In genomic region chr1:240492832-240493440, GRCh38 we compare ENCODE assay signal across 12 cellular contexts.
A peak's percentile ranks its signal among the peaks of the same experiment; 100 is the strongest.
DNase-seq lines count a peak whose midpoint lies in the region; ATAC-seq, FAIRE-seq and TF ChIP-seq lines count a peak whose summit lies in the region.
"Had no signal": no experiment of that assay in that cellular context is flagged by ENCODE, and none has a peak within 500 bp of the region (broad histone marks: within the 10 kb centered on the region; RNA-seq: fewer than 3 reads in every experiment).

No MANE protein-coding gene starts in this region.

- TF ChIP-seq CTCF in 22Rv1 (IDR thresholded peaks at IDR 0.05) (peak; percentile 90), H9 (conservative IDR thresholded peaks at IDR 0.05) (peak; percentile 67), K562 (IDR thresholded peaks at IDR 0.05 in 2 of 3, conservative IDR thresholded peaks at IDR 0.05 in 1 of 3; ENCODE audit: insufficient read depth in 2 of 3, low read depth in 1 of 3, low read length in 3 of 3) (peak; percentile 19 to 36 (median 34); a peak in 2 of 6 replicates), kidney epithelial cell (IDR thresholded peaks at IDR 0.05; ENCODE audit: insufficient read depth, low read length, poor library complexity, severe bottlenecking) (peak; percentile 31), vagina (IDR thresholded peaks at IDR 0.05) (no peak)

- TSS peak; percentile 81 for BruUV-seq in K562 (replicated peaks; lab: Mats Ljungman, UMichigan)

- H3K9me3 Mint-ChIP-seq in H9 = no peaks in the 10 kb centered on the region

- H3K4me1 Mint-ChIP-seq in H9 = peaks cover 6 to 12% of the 10 kb centered on the region in 2 experiments

- peak; percentile 89 for ATAC-seq in K562
- ATAC-seq in GM21786 (IDR thresholded peaks at IDR 0.05; ENCODE audit: unreplicated experiment) = no peak

- H3K27ac ChIP-seq in 22Rv1 (no peak overlapping the region), H9 (ENCODE audit: insufficient read length, low read depth, low read length) (no peak overlapping the region), K562 (ENCODE audit: extremely low read depth, low read depth, low read length) (no peak overlapping the region), vagina (no peak overlapping the region), small intestine (ENCODE audit: low read depth in 1 of 2, low read length in 1 of 2) (no peak overlapping the region)
- H3K27ac ChIP-seq: epithelial cell of prostate, right lobe of liver, thoracic aorta had no signal

- no peak overlapping the region for H4K5ac ChIP-seq in H9 (ENCODE audit: insufficient read length, low read depth, low read length)

- H3K27me3 Mint-ChIP-seq in H9 (ENCODE audit: low read depth) = peaks cover 34% of the 10 kb centered on the region

- intact Hi-C loops in K562 (cut with micrococcal nuclease) = loop anchor here (2.0 kb wide), 1 partner anchor 38 kb away; no protein-coding TSS in a partner anchor
- intact Hi-C loops in vagina (cut with DNase I) = no loop called here

- peak overlapping the region; percentile 18 for H3K4me3 ChIP-seq in K562
- H3K4me3 ChIP-seq in kidney epithelial cell (ENCODE audit: low read depth, low read length) = peak overlapping the region; percentile 30
- no peak overlapping the region for H3K4me3 ChIP-seq in vagina
- no peak overlapping the region for H3K4me3 ChIP-seq in small intestine (ENCODE audit: low read depth in 1 of 2, low read length in 2 of 2)
- H3K4me3 ChIP-seq: right lobe of liver, thoracic aorta had no signal

- H2BK15ac ChIP-seq in H9 (ENCODE audit: low read depth, low read length) = no peak overlapping the region

- no peak overlapping the region for H2BK120ac ChIP-seq in H9 (ENCODE audit: low read depth, low read length, poor library complexity, severe bottlenecking)

- CTCF ChIA-PET in K562 (lab: Yijun Ruan, JAX; ENCODE audit: low intra/inter-chr PET ratio) = interaction anchor here (0.6 to 0.8 kb wide), 2 partner anchors 18 to 43 kb away, joined by 3 read pairs; no protein-coding TSS in a partner anchor

- TF ChIP-seq RAD21 in K562 (CRISPR knock-in tag; conservative IDR thresholded peaks at IDR 0.05 in 1 of 2, IDR thresholded peaks at IDR 0.05 in 1 of 2) = peak; percentile 32 to 36

- H3K14ac ChIP-seq in H9 (ENCODE audit: insufficient read depth, low read length) = no peak overlapping the region

- H3K23me2 ChIP-seq in H9 (ENCODE audit: insufficient read length, low read depth, low read length, poor library complexity, severe bottlenecking) = peaks cover 5% of the 10 kb centered on the region

- H3K18ac ChIP-seq in H9 (ENCODE audit: insufficient read length, low read depth, low read length) = no peak overlapping the region

- no peak overlapping the region for H3K23ac ChIP-seq in H9 (ENCODE audit: insufficient read length, low read depth, low read length)

- H3K36me3 ChIP-seq in K562 (ENCODE audit: control insufficient read depth, insufficient read depth, low read length) (no peaks in the 10 kb centered on the region), kidney epithelial cell (ENCODE audit: control insufficient read depth, insufficient read depth, low read length) (no peaks in the 10 kb centered on the region), vagina (no peaks in the 10 kb centered on the region), small intestine (ENCODE audit: control insufficient read depth in 2 of 2, insufficient read depth in 2 of 2, low read length in 2 of 2) (no peaks in the 10 kb centered on the region)
- H3K36me3 ChIP-seq: right lobe of liver, thoracic aorta had no signal

- no peak overlapping the region for H3K4me2 ChIP-seq in H9 (ENCODE audit: insufficient read depth, insufficient read length, low read length)
- H3K4me2 ChIP-seq in K562 (ENCODE audit: insufficient read depth, low read length) = peak overlapping the region; percentile 67

- FAIRE-seq in K562 (lab: Jason Lieb, UNC) (no peak), small intestine (lab: Jason Lieb, UNC) (no peak)

- H3T11ph ChIP-seq in H9 (ENCODE audit: low read length) = no peak overlapping the region

- in situ Hi-C loops in K562 (cut with MboI) = no loop called here

- no peaks in the 10 kb centered on the region; the same call in 1 of the 2 replicates for H3K27me3 ChIP-seq in H9 (ENCODE audit: insufficient read depth, low read length)
- H3K27me3 ChIP-seq in K562 (ENCODE audit: control insufficient read depth in 2 of 2, insufficient read depth in 2 of 2, low read length in 2 of 2) = no peaks in the 10 kb centered on the region
- H3K27me3 ChIP-seq in kidney epithelial cell (ENCODE audit: control insufficient read depth, insufficient read depth, low read length) = no peaks in the 10 kb centered on the region
- H3K27me3 ChIP-seq in vagina = no peaks in the 10 kb centered on the region
- H3K27me3 ChIP-seq in small intestine (ENCODE audit: control insufficient read depth in 2 of 2, insufficient read depth in 2 of 2, low read length in 2 of 2) = peaks cover 0 to 2% of the 10 kb centered on the region in 2 donors
- H3K27me3 ChIP-seq: right lobe of liver had no signal

- H2BK20ac ChIP-seq in H9 (ENCODE audit: low read depth, low read length, poor library complexity, severe bottlenecking) = no peak overlapping the region

- no peak overlapping the region for H4K91ac ChIP-seq in H9 (ENCODE audit: insufficient read length, low read depth, low read length)

- H3K79me2 ChIP-seq in H9 (ENCODE audit: insufficient read depth, low read length) = no peaks in the 10 kb centered on the region
- no peaks in the 10 kb centered on the region for H3K79me2 ChIP-seq in K562 (ENCODE audit: control insufficient read depth, insufficient read depth, low read length)

- H2AFZ ChIP-seq in H9 (ENCODE audit: low read length) (no peak overlapping the region), K562 (ENCODE audit: low read depth, low read length) (peak overlapping the region; percentile 63)

- H4K20me1 ChIP-seq in H9 (ENCODE audit: control insufficient read depth, insufficient read depth, insufficient read length) (no peaks in the 10 kb centered on the region), K562 (replicated peaks; ENCODE audit: control insufficient read depth, insufficient read depth, low read length) (no peaks in the 10 kb centered on the region)

- WGBS in H9 (ENCODE audit: extremely low coverage, insufficient read length, low lambda C conversion rate) = no CpG with 5 or more reads among the region's 52 CpGs
- 8% methylated on average over 52 of the region's 52 CpGs for WGBS in K562 (ENCODE audit: insufficient coverage, low coverage, missing lambda C conversion rate)
- 49 to 71% (median 52%) methylated on average over 51 to 52 of the region's 52 CpGs for WGBS in small intestine, 3 donors

- H3K79me1 ChIP-seq in H9 (ENCODE audit: insufficient read depth, low read depth, low read length, poor library complexity, severe bottlenecking) = no peaks in the 10 kb centered on the region

- peaks cover 4% of the 10 kb centered on the region; the same call in 1 of the 2 replicates for H3K4me1 ChIP-seq in H9 (ENCODE audit: insufficient read depth, low read length)
- H3K4me1 ChIP-seq in K562 (replicated peaks in 1 of 2; ENCODE audit: control insufficient read depth in 2 of 2, insufficient read depth in 2 of 2, low read length in 2 of 2) = peaks cover 0 to 10% of the 10 kb centered on the region in 2 experiments; a peak in 2 of 5 replicates
- H3K4me1 ChIP-seq in vagina = no peaks in the 10 kb centered on the region
- H3K4me1 ChIP-seq in small intestine (ENCODE audit: control insufficient read depth in 2 of 2, insufficient read depth in 1 of 2, low read depth in 1 of 2, low read length in 1 of 2) = no peaks in the 10 kb centered on the region
- H3K4me1 ChIP-seq: right lobe of liver had no signal

- no peak overlapping the region for H3K4ac ChIP-seq in H9 (ENCODE audit: low read depth, low read length)

- H3K56ac ChIP-seq in H9 (ENCODE audit: insufficient read length, low read depth, low read length) = no peak overlapping the region

- H3K9me1 ChIP-seq in K562 (ENCODE audit: control insufficient read depth, insufficient read depth, low read length) = no peaks in the 10 kb centered on the region

- H3K9me3 ChIP-seq in H9 (ENCODE audit: control insufficient read depth, low read depth, low read length) (no peaks in the 10 kb centered on the region), K562 (replicated peaks; ENCODE audit: control insufficient read depth, insufficient read depth, low read depth, low read length) (no peaks in the 10 kb centered on the region), vagina (no peaks in the 10 kb centered on the region), small intestine (ENCODE audit: control insufficient read depth, low read depth) (no peaks in the 10 kb centered on the region)
- H3K9me3 ChIP-seq: right lobe of liver, thoracic aorta had no signal

- TF ChIP-seq EP300 in K562 (IDR thresholded peaks at IDR 0.05; ENCODE audit: low read length) = no peak

- H3K27ac Mint-ChIP-seq in H9 = peak overlapping the region in 1 of 3 experiments; percentile 39; a peak in 2 of 7 replicates

- H2AK5ac ChIP-seq in H9 (ENCODE audit: insufficient read length, low read length) = no peak overlapping the region

- no peak for TF ChIP-seq POLR2A in K562 (conservative IDR thresholded peaks at IDR 0.05)
- no peak for TF ChIP-seq POLR2A in vagina (IDR thresholded peaks at IDR 0.05)

- no peak overlapping the region for H2BK12ac ChIP-seq in H9 (ENCODE audit: insufficient read length, low read depth, low read length)

- H2BK5ac ChIP-seq in H9 (ENCODE audit: insufficient read length, low read length) = no peak overlapping the region

- H3K36me3 Mint-ChIP-seq in H9 (ENCODE audit: insufficient read depth in 1 of 3, low read depth in 3 of 3) = no peaks in the 10 kb centered on the region

- H3K4me3 Mint-ChIP-seq in H9 = peak overlapping the region; percentile 72

- DNase-seq in H9 (peak; percentile 92), K562 (ENCODE audit: extremely low read depth in 1 of 4, low spot score in 3 of 4) (peak; percentile 32 to 51 (median 34)), kidney epithelial cell (ENCODE audit: low read depth) (no peak), vagina (ENCODE audit: extremely low spot score in 2 of 2) (no peak), small intestine (no peak), putamen (ENCODE audit: low spot score) (no peak)
- DNase-seq: NCI-H1417, right lobe of liver had no signal

- POLR2A ChIA-PET in K562 (lab: Yijun Ruan, JAX) = interaction anchor here (0.7 kb wide), 1 partner anchor 20 kb away, joined by 3 read pairs; no protein-coding TSS in a partner anchor

- H3K9ac ChIP-seq in H9 (ENCODE audit: extremely low read depth, insufficient read length, low read length) (no peak overlapping the region), K562 (ENCODE audit: insufficient read depth in 1 of 2, low read depth in 2 of 2, low read length in 2 of 2) (peak overlapping the region in 1 of 2 experiments; percentile 81; a peak in 2 of 4 replicates)

- no peak overlapping the region for H4K8ac ChIP-seq in H9 (replicated peaks; ENCODE audit: insufficient read length, low read depth, low read length)

TF ChIP-seq in K562, 482 proteins besides CTCF, POLR2A, EP300 and RAD21 (continues in another document):
- TF ChIP-seq HNRNPUL1 (IDR thresholded peaks at IDR 0.05; ENCODE audit: low read length) (no peak), NR4A1 (CRISPR knock-in tag; IDR thresholded peaks at IDR 0.05) (no peak), NR4A1 (tag; IDR thresholded peaks at IDR 0.05) (no peak), ZBTB17 (CRISPR knock-in tag; IDR thresholded peaks at IDR 0.05) (peak; percentile 9; the same call in 1 of the 2 replicates), MCM7 (IDR thresholded peaks at IDR 0.05) (no peak)

Comparison
In these comparisons a context has a peak if more than half of its experiments do, and no peak if none do; other contexts are left out.
1. CTCF ChIP-seq: peak in 22Rv1 (single experiment), H9 (single experiment), K562 (3 of 3) and kidney epithelial cell (single experiment); none in vagina (0 of 3).
2. DNase-seq: peak in H9 (single experiment) and K562 (4 of 4); none in kidney epithelial cell (single experiment), vagina (0 of 2), small intestine (single experiment) and putamen (single experiment).
3. H3K4me3 ChIP-seq: peak in K562 (single experiment) and kidney epithelial cell (single experiment); none in vagina (0 of 2) and small intestine (0 of 2).